In genomic region chr22:22941831-22942510, GRCh38 we compare ENCODE assay signal across 17 cellular contexts. TPM values are rescaled to one million over a fixed set of nuclear protein-coding genes. Genes with fewer than 3 reads are reported as not detected.
DNase-seq lines count a peak whose midpoint lies in the region; ATAC-seq and TF ChIP-seq lines count a peak whose summit lies in the region.
"Had no signal": no experiment of that assay in that cellular context is flagged by ENCODE, and none has a peak within 500 bp of the region (broad histone marks: within the 10 kb centered on the region; RNA-seq: fewer than 3 reads in every experiment).

No MANE protein-coding gene starts in this region.

- H3K4me1 ChIP-seq in right atrium auricular region, result no peaks in the 10 kb centered on the region
- H3K4me1 ChIP-seq: Caco-2, thyroid gland had no signal

- DNase-seq in right atrium auricular region (ENCODE audit: low spot score) (peak; percentile 38), Right ventricle myocardium inferior (ENCODE audit: missing footprints) (no peak), natural killer cell (peak; percentile 15), ureter (ENCODE audit: low spot score) (peak; percentile 37), immature natural killer cell (no peak)
- peak; percentile 13 for DNase-seq in activated CD8-positive, alpha-beta memory T cell treated with anti-CD3 and anti-CD28 coated beads, Interleukin-2, amount 50 U/mL, for 4 hours
- DNase-seq: NCI-H187 treated with DMSO at 0.1 percent for 48 hours had no signal

- H3K27me3 ChIP-seq in right atrium auricular region, result no peaks in the 10 kb centered on the region
- H3K27me3 ChIP-seq: thyroid gland had no signal

- no peaks in the 10 kb centered on the region for H3K9me3 ChIP-seq in right atrium auricular region
- H3K9me3 ChIP-seq: Caco-2, thyroid gland had no signal

- no peak overlapping the region for H3K27ac Mint-ChIP-seq in natural killer cell
- no peak overlapping the region for H3K27ac Mint-ChIP-seq in immature natural killer cell
- H3K27ac Mint-ChIP-seq: T-helper 1 cell treated with Interleukin-12 subunit alpha and Interleukin-12 subunit beta and Interleukin-4 antibody, amounts not matched to agents 30 μg/mL and 1 μg/mL, for 36 hours had no signal

- H3K9me3 Mint-ChIP-seq in natural killer cell (no peaks in the 10 kb centered on the region), immature natural killer cell (no peaks in the 10 kb centered on the region)
- H3K9me3 Mint-ChIP-seq: T-helper 1 cell treated with Interleukin-12 subunit alpha and Interleukin-12 subunit beta and Interleukin-4 antibody, amounts not matched to agents 30 μg/mL and 1 μg/mL, for 36 hours had no signal

- no peaks in the 10 kb centered on the region for H3K27me3 Mint-ChIP-seq in natural killer cell (ENCODE audit: low read depth in 2 of 2)
- peaks cover 1 to 6% (median 3%) of the 10 kb centered on the region in 3 donors for H3K27me3 Mint-ChIP-seq in immature natural killer cell (ENCODE audit: low read depth in 3 of 3)

- ATAC-seq in Right ventricle myocardium inferior (no peak), natural killer cell (no peak), HG03097 (IDR thresholded peaks at IDR 0.05; ENCODE audit: low FRiP score, unreplicated experiment) (no peak), HG02852 (IDR thresholded peaks at IDR 0.05; ENCODE audit: unreplicated experiment) (no peak)

- intact Hi-C loops in Right ventricle myocardium inferior (cut with DNase I), result no loop called here
- intact Hi-C loops in natural killer cell (cut with micrococcal nuclease), result no loop called here

- H3K36me3 Mint-ChIP-seq in natural killer cell, result no peaks in the 10 kb centered on the region
- no peaks in the 10 kb centered on the region for H3K36me3 Mint-ChIP-seq in immature natural killer cell

- peaks cover 6 to 13% of the 10 kb centered on the region in 2 donors for H3K4me1 Mint-ChIP-seq in natural killer cell
- peaks cover 3 to 7% of the 10 kb centered on the region in 2 donors for H3K4me1 Mint-ChIP-seq in immature natural killer cell

- no peaks in the 10 kb centered on the region for H3K36me3 ChIP-seq in right atrium auricular region
- H3K36me3 ChIP-seq: thyroid gland had no signal

- no peak overlapping the region for H3K27ac ChIP-seq in right atrium auricular region
- H3K27ac ChIP-seq: thyroid gland had no signal

- TF ChIP-seq CTCF in right atrium auricular region (IDR thresholded peaks at IDR 0.05) (no peak), natural killer cell (IDR thresholded peaks at IDR 0.05) (no peak)

- H3K4me3 ChIP-seq in right atrium auricular region, result no peak overlapping the region
- H3K4me3 ChIP-seq: thyroid gland had no signal

- H3K4me3 Mint-ChIP-seq in natural killer cell (no peak overlapping the region), immature natural killer cell (no peak overlapping the region)
- H3K4me3 Mint-ChIP-seq: T-helper 1 cell treated with Interleukin-12 subunit alpha and Interleukin-12 subunit beta and Interleukin-4 antibody, amounts not matched to agents 30 μg/mL and 1 μg/mL, for 36 hours had no signal

RNA-seq across cellular contexts. Expression of gene IGLL5, which starts 54.4 kb away (rescaled TPM):
- 1 to 10 TPM in 1 of 2 donors, under 1 TPM in 1; 0.59 to 1.4 TPM for total RNA-seq in right atrium auricular region
- not detected for total RNA-seq in Right ventricle myocardium inferior
- total RNA-seq in natural killer cell, result 100 to 1,000 TPM in 1 of 3 donors, under 1 TPM in 2; 0.38 to 124 (median 0.93) TPM
- total RNA-seq in ureter, result 34.5 TPM
- under 1 TPM in 2 of 3 donors, not detected in 1; 0.26 to 0.59 TPM for polyA plus RNA-seq in immature natural killer cell
- total RNA-seq: Caco-2, dermis microvascular lymphatic vessel endothelial cell, M059J, myocyte, pulmonary artery endothelial cell had no signal
- polyA plus RNA-seq: AG04450 had no signal

Comparison
In these comparisons a context has a peak if more than half of its experiments do, and no peak if none do; other contexts are left out.
1. DNase-seq: peak in right atrium auricular region (single experiment), activated CD8-positive, alpha-beta memory T cell treated with anti-CD3 and anti-CD28 coated beads, Interleukin-2, amount 50 U/mL, for 4 hours (single experiment), natural killer cell (single experiment) and ureter (single experiment); none in Right ventricle myocardium inferior (single experiment) and immature natural killer cell (0 of 3).